Comparison of ENCODE assay signal across 35 cellular contexts in genomic region chr18:49275448-49275847, GRCh38.
"Had no signal": no experiment of that assay in that cellular context is flagged by ENCODE, and none has a peak within 500 bp of the region (broad histone marks: within the 10 kb centered on the region; RNA-seq: fewer than 3 reads in every experiment).

No MANE protein-coding gene starts in this region.

- H3K36me3 ChIP-seq: adrenal gland, brain microvascular endothelial cell, breast epithelium, cardiac muscle cell had no signal

- ATAC-seq: activated naive CD4-positive, alpha-beta T cell treated with anti-CD3 and anti-CD28 coated beads, Interleukin-2, amount 50 U/mL, for 72 hours; activated naive CD8-positive, alpha-beta T cell treated with anti-CD3 and anti-CD28 coated beads, Interleukin-2, amount 50 U/mL, for 24 hours; activated T-cell treated with anti-CD3 and anti-CD28 coated beads, Interleukin-2, amount 50 U/mL, for 4 hours; activated T-cell treated with anti-CD3 and anti-CD28 coated beads, Interleukin-2, amount 50 U/mL, for 72 hours; activated T-helper 17 cell treated with anti-CD3 and anti-CD28 coated beads, Interleukin-2, amount 50 U/mL, for 72 hours; body of pancreas had no signal

- H3K4me3 ChIP-seq: adrenal gland, ascending aorta, body of pancreas, breast epithelium, cardiac muscle cell had no signal

- H3K9me3 ChIP-seq: adrenal gland, ascending aorta, body of pancreas, breast epithelium had no signal

- H3K27me3 ChIP-seq: adrenal gland, ascending aorta, body of pancreas, brain microvascular endothelial cell, breast epithelium, cardiac muscle cell had no signal

- H3K27ac ChIP-seq: adrenal gland, ascending aorta, body of pancreas, brain microvascular endothelial cell, breast epithelium, cardiac muscle cell had no signal

- DNase-seq: activated effector memory CD4-positive, alpha-beta T cell treated with anti-CD3 and anti-CD28 coated beads, Interleukin-2, amount 50 U/mL, for 16 hours; activated effector memory CD4-positive, alpha-beta T cell treated with Interleukin-2 at 50 U/mL for 16 hours; activated gamma-delta T cell; activated gamma-delta T cell treated with Interleukin-2 at 50 U/mL for 16 hours; activated naive CD4-positive, alpha-beta T cell; activated naive CD4-positive, alpha-beta T cell treated with anti-CD3 and anti-CD28 coated beads for 36 hours; activated naive CD4-positive, alpha-beta T cell treated with anti-CD3 and anti-CD28 coated beads, Interleukin-2, amount 10 ng/mL, durations not matched to agents 7 days and 5 days; activated naive CD4-positive, alpha-beta T cell treated with anti-CD3 and anti-CD28 coated beads, Interleukin-2, amount 50 U/mL, for 16 hours; activated naive CD4-positive, alpha-beta T cell treated with Interleukin-2 at 50 U/mL for 16 hours; activated naive CD8-positive, alpha-beta T cell treated with anti-CD3 and anti-CD28 coated beads for 36 hours; activated naive CD8-positive, alpha-beta T cell treated with anti-CD3 and anti-CD28 coated beads, Interleukin-2, amount 10 ng/mL, durations not matched to agents 7 days and 5 days; activated naive CD8-positive, alpha-beta T cell treated with anti-CD3 and anti-CD28 coated beads, Interleukin-2, amount 50 U/mL, for 24 hours; activated T-cell treated with anti-CD3 and anti-CD28 coated beads for 4 hours; activated T-cell treated with anti-CD3 and anti-CD28 coated beads, Interleukin-2, amount 50 U/mL, for 1 hour; activated T-cell treated with anti-CD3 and anti-CD28 coated beads, Interleukin-2, amount 50 U/mL, for 24 hours; activated T-cell treated with anti-CD3 and anti-CD28 coated beads, Interleukin-2, amount 50 U/mL, for 4 hours; activated T-cell treated with anti-CD3 and anti-CD28 coated beads, Interleukin-2, amount 50 U/mL, for 48 hours; activated T-cell treated with anti-CD3 and anti-CD28 coated beads, Interleukin-2, amount 50 U/mL, for 72 hours; adrenal gland; amniotic stem cell; amygdala; anterior cingulate cortex; aorta; body of pancreas; brain microvascular endothelial cell; caudate nucleus; central memory CD4-positive, alpha-beta T cell; cerebellar nuclear complex had no signal

- FAIRE-seq: astrocyte, bronchial epithelial cell had no signal

- H3K4me1 ChIP-seq: adrenal gland, ascending aorta, breast epithelium had no signal
